ENCODE assay signal across 1 cellular context in the genomic region with DNA sequence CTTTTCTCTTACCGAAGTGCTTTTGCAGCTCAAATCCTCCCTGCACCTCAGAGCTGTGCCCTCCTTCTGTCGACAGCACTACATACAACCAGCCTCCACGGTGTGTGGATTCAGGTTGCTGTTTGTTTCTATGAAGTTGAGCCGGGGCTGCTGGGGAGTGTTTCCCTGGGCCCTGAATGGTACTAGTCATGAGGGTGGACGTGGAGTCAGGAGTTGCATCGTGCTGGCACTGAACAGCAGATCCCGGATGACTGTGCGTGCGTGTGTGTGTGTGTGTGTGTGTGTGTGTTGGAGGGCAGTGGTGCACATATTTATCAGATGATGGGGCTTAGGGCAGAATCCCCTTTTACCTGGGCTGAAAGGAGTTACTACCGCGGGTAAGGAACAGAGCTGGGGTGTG.
TF ChIP-seq lines count a peak whose summit lies in the region.

No MANE protein-coding gene starts in this region.

TF ChIP-seq in H1, 55 proteins besides CTCF, POLR2A, EP300 and RAD21:
- TF ChIP-seq CEBPB (IDR thresholded peaks at IDR 0.05; ENCODE audit: low read depth, low read length) (no peak), KDM1A (IDR thresholded peaks at IDR 0.05; ENCODE audit: borderline replicate concordance, low read length) (no peak), EZH2 (IDR thresholded peaks at IDR 0.05; ENCODE audit: low read depth, low read length, severe bottlenecking) (no peak), SRF (IDR thresholded peaks at IDR 0.05; ENCODE audit: low read depth, low read length) (no peak), POLR2AphosphoS5 (IDR thresholded peaks at IDR 0.05; ENCODE audit: low read depth, low read length) (no peak)
TF ChIP-seq in H1: peak in this region for 0.
